13 cellular contexts compared by ENCODE assay signal in genomic region chr9:35827486-35827885, GRCh38. TPM values are rescaled to one million over a fixed set of nuclear protein-coding genes. Genes with fewer than 3 reads are reported as not detected.
DNase-seq lines count a peak whose midpoint lies in the region; ATAC-seq and TF ChIP-seq lines count a peak whose summit lies in the region.
"Had no signal": no experiment of that assay in that cellular context is flagged by ENCODE, and none has a peak within 500 bp of the region (broad histone marks: within the 10 kb centered on the region; RNA-seq: fewer than 3 reads in every experiment).

No MANE protein-coding gene starts in this region.

- H3K4me3 ChIP-seq in adipocyte (ENCODE audit: low read length) (no peak overlapping the region), BE2C (ENCODE audit: low read depth, low read length) (no peak overlapping the region)
- H3K4me3 ChIP-seq: stomach had no signal

- peaks cover 35% of the 10 kb centered on the region for H3K4me1 ChIP-seq in adipocyte (ENCODE audit: control insufficient read depth, insufficient read depth, low read length)
- H3K4me1 ChIP-seq in BE2C, result peaks cover 3% of the 10 kb centered on the region; the same call in 1 of the 2 replicates

- H3K4me3 Mint-ChIP-seq in activated naive CD4-positive, alpha-beta T cell treated with anti-CD3 and anti-CD28 coated beads, Interleukin-2, amount 50 U/mL, for 24 hours, result peak overlapping the region; percentile 92

- H3K9me3 Mint-ChIP-seq in activated naive CD4-positive, alpha-beta T cell treated with anti-CD3 and anti-CD28 coated beads, Interleukin-2, amount 50 U/mL, for 24 hours, result no peaks in the 10 kb centered on the region

- no peaks in the 10 kb centered on the region for H3K36me3 Mint-ChIP-seq in activated naive CD4-positive, alpha-beta T cell treated with anti-CD3 and anti-CD28 coated beads, Interleukin-2, amount 50 U/mL, for 24 hours

- H3K27me3 ChIP-seq in adipocyte (replicated peaks; ENCODE audit: control insufficient read depth, insufficient read depth, low read length) (no peaks in the 10 kb centered on the region), BE2C (no peaks in the 10 kb centered on the region)
- H3K27me3 ChIP-seq: stomach had no signal

- no peak overlapping the region for H3K27ac Mint-ChIP-seq in activated naive CD4-positive, alpha-beta T cell treated with anti-CD3 and anti-CD28 coated beads, Interleukin-2, amount 50 U/mL, for 24 hours

- TF ChIP-seq CTCF in BE2C (IDR thresholded peaks at IDR 0.05; ENCODE audit: low read depth, low read length), result no peak

- peaks cover 35% of the 10 kb centered on the region for H3K4me1 Mint-ChIP-seq in activated naive CD4-positive, alpha-beta T cell treated with anti-CD3 and anti-CD28 coated beads, Interleukin-2, amount 50 U/mL, for 24 hours

- H3K9ac ChIP-seq in adipocyte (ENCODE audit: low read length), result peak overlapping the region; percentile 44
- H3K9ac ChIP-seq: parathyroid adenoma had no signal

- no peaks in the 10 kb centered on the region for H3K27me3 Mint-ChIP-seq in activated naive CD4-positive, alpha-beta T cell treated with anti-CD3 and anti-CD28 coated beads, Interleukin-2, amount 50 U/mL, for 24 hours

- no peak for ATAC-seq in HG03378 (IDR thresholded peaks at IDR 0.05; ENCODE audit: unreplicated experiment)

- DNase-seq in activated naive CD4-positive, alpha-beta T cell (lab: John Stamatoyannopoulos, UW), result no peak
- DNase-seq in adipocyte (ENCODE audit: low read depth) (peak; percentile 89), hepatic stellate cell (ENCODE audit: low spot score) (peak; percentile 31), BE2C (no peak), GF-D8 (lab: John Stamatoyannopoulos, UW) (no peak)
- DNase-seq in stimulated activated naive CD4-positive, alpha-beta T cell (lab: John Stamatoyannopoulos, UW), result no peak
- DNase-seq: C1 segment of cervical spinal cord; stimulated activated CD4-positive, alpha-beta T cell treated with anti-CD3 and anti-CD28 coated beads, Interleukin-1b, Interleukin-23, amount 100 ng/mL, for 48 hours; stomach had no signal

- H3K9me3 ChIP-seq in adipocyte (ENCODE audit: control insufficient read depth, low read length) (no peaks in the 10 kb centered on the region), BE2C (no peaks in the 10 kb centered on the region)
- H3K9me3 ChIP-seq: stomach had no signal

- H3K36me3 ChIP-seq in adipocyte (ENCODE audit: control insufficient read depth, insufficient read depth, low read length, severe bottlenecking) (no peaks in the 10 kb centered on the region), BE2C (no peaks in the 10 kb centered on the region)
- H3K36me3 ChIP-seq: stomach had no signal

RNA-seq across cellular contexts. Expression of gene FAM221B, which starts 1.0 kb away (rescaled TPM):
- polyA plus RNA-seq in BE2C (2012; ENCODE audit: insufficient read depth, insufficient read length, low read depth), result not detected
- polyA plus RNA-seq: endothelial cell of umbilical vein had no signal

RNA-seq across cellular contexts. Expression of gene TMEM8B, which starts 1.5 kb away (rescaled TPM):
- polyA plus RNA-seq in BE2C (2012; ENCODE audit: insufficient read depth, insufficient read length, low read depth), result 3.4 TPM

RNA-seq across cellular contexts. Expression of gene HINT2, which starts 12.6 kb away (rescaled TPM):
- polyA plus RNA-seq in BE2C (2012; ENCODE audit: insufficient read depth, insufficient read length, low read depth), result 52.8 TPM

RNA-seq across cellular contexts. Expression of gene SPAG8, which starts 15.4 kb away (rescaled TPM):
- 1.7 TPM for polyA plus RNA-seq in BE2C (2012; ENCODE audit: insufficient read depth, insufficient read length, low read depth)

RNA-seq across cellular contexts. Expression of gene NPR2, which starts 36.1 kb away (rescaled TPM):
- 7.4 TPM for polyA plus RNA-seq in BE2C (2012; ENCODE audit: insufficient read depth, insufficient read length, low read depth)

Comparison
In these comparisons a context has a peak if more than half of its experiments do, and no peak if none do; other contexts are left out.
1. DNase-seq: peak in adipocyte (single experiment) and hepatic stellate cell (single experiment); none in activated naive CD4-positive, alpha-beta T cell (0 of 4), BE2C (single experiment), GF-D8 (single experiment) and stimulated activated naive CD4-positive, alpha-beta T cell (0 of 6).